20 cellular contexts compared by ENCODE assay signal in the genomic region with DNA sequence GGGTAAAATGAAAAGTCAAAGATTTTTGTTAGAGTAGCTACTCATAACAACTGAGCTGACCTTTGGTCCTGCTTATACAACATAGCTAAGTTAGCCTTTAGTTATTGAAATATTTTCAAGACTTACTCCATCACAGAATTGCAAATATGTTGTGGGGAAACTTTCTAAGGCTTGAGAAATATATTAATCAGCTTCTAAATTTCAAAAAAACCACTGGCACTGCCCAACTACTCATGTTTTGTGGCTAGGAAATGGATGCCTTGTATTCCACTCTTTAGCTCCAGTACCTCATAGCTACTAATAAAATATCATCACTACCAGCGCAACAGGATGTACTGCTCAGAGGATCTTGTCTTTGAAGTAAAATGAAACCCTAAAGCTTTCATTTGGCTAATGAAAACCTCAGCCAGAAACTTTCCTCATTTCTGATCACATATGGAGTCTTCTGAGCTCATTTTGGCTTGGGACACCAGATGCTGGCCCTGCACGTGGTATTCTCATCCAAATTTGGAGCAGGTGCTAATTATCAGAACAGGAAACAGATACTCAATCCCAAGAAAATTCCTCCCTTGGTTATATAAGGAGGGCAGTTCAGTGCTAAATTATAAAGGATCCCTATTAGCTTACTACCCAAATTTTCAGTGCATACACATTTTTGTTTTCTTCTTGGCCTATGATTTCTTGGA.
A peak's percentile ranks its signal among the peaks of the same experiment; 100 is the strongest.
DNase-seq lines count a peak whose midpoint lies in the region; TF ChIP-seq lines count a peak whose summit lies in the region.
"Had no signal": no experiment of that assay in that cellular context is flagged by ENCODE, and none has a peak within 500 bp of the region (broad histone marks: within the 10 kb centered on the region; RNA-seq: fewer than 3 reads in every experiment).

No MANE protein-coding gene starts in this region.

- in situ Hi-C loops in KBM-7 (cut with MboI; ENCODE audit: low pct_unique_long_range_greater_than_20kb, low sequenced_read_pairs), result no loop called here

- no peak for TF ChIP-seq CTCF in fibroblast of the aortic adventitia (IDR thresholded peaks at IDR 0.05; ENCODE audit: insufficient read depth, low read length)

- no peak overlapping the region for H3K4me3 ChIP-seq in fibroblast of the aortic adventitia (ENCODE audit: low read depth, low read length)
- H3K4me3 ChIP-seq: SJCRH30, tibial artery had no signal

- DNase-seq in EH (ENCODE audit: low read depth) (peak; percentile 1), amniotic epithelial cell (ENCODE audit: low read depth) (peak; percentile 7), fibroblast of the aortic adventitia (ENCODE audit: low read depth) (peak; percentile 12), renal cortical epithelial cell (ENCODE audit: low read depth) (peak; percentile 5), KBM-7 (no peak), HuH-7.5 (ENCODE audit: low spot score) (no peak), COLO668 (lab: John Stamatoyannopoulos, UW; ENCODE audit: unreplicated experiment) (no peak)
- DNase-seq in stimulated activated naive CD4-positive, alpha-beta T cell (lab: John Stamatoyannopoulos, UW), result no peak
- DNase-seq: activated B cell treated with CpG ODN at 0.5 μM for 24 hours; activated CD4-positive, alpha-beta memory T cell treated with anti-CD3 and anti-CD28 coated beads, Interleukin-2, amount 10 ng/mL, durations not matched to agents 7 days and 5 days; activated naive CD4-positive, alpha-beta T cell treated with anti-CD3 and anti-CD28 coated beads for 36 hours; activated T-cell treated with anti-CD3 and anti-CD28 coated beads, Interleukin-2, amount 50 U/mL, for 24 hours; aorta; endodermal cell; hypothalamus; mesendoderm; nephron progenitor cell; retina; SJCRH30 had no signal

Comparison
In these comparisons a context has a peak if more than half of its experiments do, and no peak if none do; other contexts are left out.
1. DNase-seq: peak in EH (single experiment), amniotic epithelial cell (single experiment), fibroblast of the aortic adventitia (single experiment) and renal cortical epithelial cell (single experiment); none in KBM-7 (single experiment), HuH-7.5 (single experiment), COLO668 (single experiment) and stimulated activated naive CD4-positive, alpha-beta T cell (0 of 6).